In genomic region chr16:87764600-87765472, GRCh38 we compare ENCODE assay signal across 8 cellular contexts. TPM values are rescaled to one million over a fixed set of nuclear protein-coding genes. Genes with fewer than 3 reads are reported as not detected.
DNase-seq lines count a peak whose midpoint lies in the region; ATAC-seq and TF ChIP-seq lines count a peak whose summit lies in the region.

No MANE protein-coding gene starts in this region.

- no peaks in the 10 kb centered on the region for H3K27me3 Mint-ChIP-seq in neural crest cell (ENCODE audit: low read depth)

- peaks cover 11% of the 10 kb centered on the region for H4K20me1 ChIP-seq in OCI-LY3 (ENCODE audit: insufficient read depth, low read length)

- peaks cover 27% of the 10 kb centered on the region for H3K4me1 Mint-ChIP-seq in neural crest cell

- H3K4me3 ChIP-seq in OCI-LY3 (ENCODE audit: low read length) (peak overlapping the region; percentile 99), coronary artery (peak overlapping the region; percentile 91)

- no peak for TF ChIP-seq CTCF in OCI-LY3 (IDR thresholded peaks at IDR 0.05; ENCODE audit: low read depth, low read length)
- TF ChIP-seq CTCF in coronary artery (IDR thresholded peaks at IDR 0.05) = no peak
- no peak for TF ChIP-seq CTCF in neural crest cell (conservative IDR thresholded peaks at IDR 0.05)

- H3K9ac ChIP-seq in OCI-LY3 (ENCODE audit: low read length) = peak overlapping the region; percentile 78

- DNase-seq in activated CD8-positive, alpha-beta memory T cell treated with anti-CD3 and anti-CD28 coated beads, Interleukin-2, amount 50 U/mL, for 1 hour (ENCODE audit: extremely low read depth) = peak; percentile 46
- no peak for DNase-seq in activated CD8-positive, alpha-beta memory T cell treated with anti-CD3 and anti-CD28 coated beads for 24 hours
- DNase-seq in coronary artery (ENCODE audit: low spot score) = no peak
- DNase-seq in neural crest cell (ENCODE audit: low read depth, low spot score) = no peak
- DNase-seq in NCI-H748 (lab: John Stamatoyannopoulos, UW; ENCODE audit: unreplicated experiment) = no peak
- no peak for DNase-seq in NCI-H524 treated with DMSO at 0.1 percent for 48 hours (lab: John Stamatoyannopoulos, UW)

- H3K9me3 Mint-ChIP-seq in neural crest cell = no peaks in the 10 kb centered on the region

- H3K4me3 Mint-ChIP-seq in neural crest cell = peak overlapping the region; percentile 94

- H3K9me3 ChIP-seq in OCI-LY3 (ENCODE audit: insufficient read depth, low read length) = no peaks in the 10 kb centered on the region

- H3K79me2 ChIP-seq in OCI-LY3 (ENCODE audit: low read length) = peaks cover 42% of the 10 kb centered on the region

- H2AFZ ChIP-seq in OCI-LY3 (ENCODE audit: low read depth, low read length) = no peak overlapping the region

- H3K27me3 ChIP-seq in OCI-LY3 (ENCODE audit: low read depth, low read length) = no peaks in the 10 kb centered on the region

- no peaks in the 10 kb centered on the region for H3K36me3 Mint-ChIP-seq in neural crest cell (ENCODE audit: low read depth)

- H3K27ac Mint-ChIP-seq in neural crest cell (ENCODE audit: unreplicated experiment) = peak overlapping the region; percentile 27

- peaks cover 18% of the 10 kb centered on the region for H3K4me1 ChIP-seq in OCI-LY3 (ENCODE audit: low read length)

- peak overlapping the region; percentile 43 for H3K27ac ChIP-seq in OCI-LY3 (ENCODE audit: low read length)
- H3K27ac ChIP-seq in coronary artery = peak overlapping the region in 1 of 2 donors; percentile 86

- H3K36me3 ChIP-seq in OCI-LY3 (replicated peaks; ENCODE audit: low read depth, low read length) = peaks cover 24% of the 10 kb centered on the region

- ATAC-seq in HG02759 (IDR thresholded peaks at IDR 0.05; ENCODE audit: unreplicated experiment) = no peak

- peak overlapping the region; percentile 96 for H3K4me2 ChIP-seq in OCI-LY3 (ENCODE audit: low read length)

RNA-seq across cellular contexts. Expression of gene KLHDC4, which starts 0.9 kb away (rescaled TPM):
- 55.4 and 57.0 TPM in 2 replicates for total RNA-seq in neural crest cell
